In genomic region chr10:27618906-27619305, GRCh38 we compare ENCODE assay signal across 21 cellular contexts.
"Had no signal": no experiment of that assay in that cellular context is flagged by ENCODE, and none has a peak within 500 bp of the region (broad histone marks: within the 10 kb centered on the region; RNA-seq: fewer than 3 reads in every experiment).

No MANE protein-coding gene starts in this region.

- DNase-seq: activated CD4-positive, alpha-beta T cell treated with anti-CD3 and anti-CD28 coated beads, Interleukin-2, amount 10 ng/mL, durations not matched to agents 7 days and 5 days; activated CD8-positive, alpha-beta memory T cell treated with anti-CD3 and anti-CD28 coated beads, Interleukin-2, amount 50 U/mL, for 4 hours; activated effector memory CD4-positive, alpha-beta T cell treated with Interleukin-2 at 50 U/mL for 16 hours; activated naive CD4-positive, alpha-beta T cell treated with anti-CD3 and anti-CD28 coated beads, Interleukin-2, amount 10 ng/mL, durations not matched to agents 7 days and 5 days; activated naive CD8-positive, alpha-beta T cell treated with anti-CD3 and anti-CD28 coated beads, Interleukin-2, amount 50 U/mL, for 24 hours; activated T-cell treated with anti-CD3 and anti-CD28 coated beads, Interleukin-2, amount 50 U/mL, for 4 hours; anterior cingulate cortex; colonic mucosa; endodermal cell; heart right ventricle; immature natural killer cell; left ventricle myocardium superior; naive B cell; right lobe of liver; stimulated activated CD4-positive, alpha-beta T cell treated with anti-CD3 and anti-CD28 coated beads, Interleukin-4, amount 100 ng/mL, for 4 hours; T-cell; testis; upper lobe of right lung had no signal

- H3K4me1 ChIP-seq: colonic mucosa, neural progenitor cell, prostate gland, right lobe of liver, testis, upper lobe of right lung had no signal

- H3K9me3 ChIP-seq: colonic mucosa, heart right ventricle, prostate gland, right lobe of liver, testis, upper lobe of right lung had no signal

- H3K27ac ChIP-seq: colonic mucosa, heart right ventricle, neural progenitor cell, prostate gland, right lobe of liver, testis, upper lobe of right lung had no signal

- H3K4me3 ChIP-seq: colonic mucosa, heart right ventricle, neural progenitor cell, prostate gland, right lobe of liver, testis, upper lobe of right lung had no signal

- H3K36me3 ChIP-seq: colonic mucosa, heart right ventricle, neural progenitor cell, prostate gland, right lobe of liver, upper lobe of right lung had no signal

- H3K27me3 ChIP-seq: colonic mucosa, heart right ventricle, neural progenitor cell, right lobe of liver, testis, upper lobe of right lung had no signal

- ATAC-seq: activated naive CD8-positive, alpha-beta T cell treated with anti-CD3 and anti-CD28 coated beads, Interleukin-2, amount 50 U/mL, for 24 hours; activated T-cell treated with anti-CD3 and anti-CD28 coated beads, Interleukin-2, amount 50 U/mL, for 4 hours; heart right ventricle; left ventricle myocardium superior; right lobe of liver; stimulated activated memory B cell treated with anti-CD40 and anti-IgM and Interleukin-4, amounts not matched to agents 10 μg/mL and 1 μg/mL and 100 μg/mL, for 72 hours; T-cell; upper lobe of right lung had no signal
